9 cellular contexts compared by ENCODE assay signal in genomic region chr16:80996688-80997138, GRCh38. TPM values are rescaled to one million over a fixed set of nuclear protein-coding genes. Genes with fewer than 3 reads are reported as not detected.
DNase-seq lines count a peak whose midpoint lies in the region; ATAC-seq and TF ChIP-seq lines count a peak whose summit lies in the region.
"Had no signal": no experiment of that assay in that cellular context is flagged by ENCODE, and none has a peak within 500 bp of the region (broad histone marks: within the 10 kb centered on the region; RNA-seq: fewer than 3 reads in every experiment).

No MANE protein-coding gene starts in this region.

- no peaks in the 10 kb centered on the region for H3K27me3 Mint-ChIP-seq in activated CD4-positive, alpha-beta T cell treated with anti-CD3 and anti-CD28 coated beads, Interleukin-2, amount 10 ng/mL, durations not matched to agents 24 days and 14 days
- no peaks in the 10 kb centered on the region for H3K27me3 Mint-ChIP-seq in stimulated activated memory B cell treated with anti-CD40 and anti-IgM and Interleukin-4, amounts not matched to agents 10 μg/mL and 1 μg/mL and 100 μg/mL, for 72 hours

- H3K36me3 Mint-ChIP-seq in activated CD4-positive, alpha-beta T cell treated with anti-CD3 and anti-CD28 coated beads, Interleukin-2, amount 10 ng/mL, durations not matched to agents 24 days and 14 days (ENCODE audit: low read depth) = peaks cover 50% of the 10 kb centered on the region
- peaks cover 40% of the 10 kb centered on the region for H3K36me3 Mint-ChIP-seq in stimulated activated memory B cell treated with anti-CD40 and anti-IgM and Interleukin-4, amounts not matched to agents 10 μg/mL and 1 μg/mL and 100 μg/mL, for 72 hours

- H3K27me3 ChIP-seq in endocrine pancreas (ENCODE audit: control insufficient read depth, insufficient read depth, low read length) (no peaks in the 10 kb centered on the region), BE2C (no peaks in the 10 kb centered on the region)

- H3K9me3 ChIP-seq in endocrine pancreas (ENCODE audit: control insufficient read depth, low read length) (no peaks in the 10 kb centered on the region), BE2C (no peaks in the 10 kb centered on the region)

- H3K9ac ChIP-seq in endocrine pancreas (ENCODE audit: control insufficient read depth, insufficient read depth, low read length) = no peak overlapping the region

- H3K36me3 ChIP-seq in endocrine pancreas (ENCODE audit: control insufficient read depth, insufficient read depth, low read length) (no peaks in the 10 kb centered on the region), BE2C (no peaks in the 10 kb centered on the region; the same call in 1 of the 2 replicates)

- peaks cover 46% of the 10 kb centered on the region for H3K4me1 Mint-ChIP-seq in activated CD4-positive, alpha-beta T cell treated with anti-CD3 and anti-CD28 coated beads, Interleukin-2, amount 10 ng/mL, durations not matched to agents 24 days and 14 days
- H3K4me1 Mint-ChIP-seq in stimulated activated memory B cell treated with anti-CD40 and anti-IgM and Interleukin-4, amounts not matched to agents 10 μg/mL and 1 μg/mL and 100 μg/mL, for 72 hours = peaks cover 61% of the 10 kb centered on the region

- DNase-seq in activated CD4-positive, alpha-beta T cell treated with anti-CD3 and anti-CD28 coated beads, Interleukin-2, amount 10 ng/mL, durations not matched to agents 24 days and 14 days = no peak
- DNase-seq in activated CD4-positive, alpha-beta T cell treated with anti-CD3 and anti-CD28 coated beads for 4 hours = no peak
- DNase-seq in amniotic stem cell (lab: John Stamatoyannopoulos, UW) (no peak), NCI-H345 treated with DMSO at 0.1 percent for 48 hours (lab: John Stamatoyannopoulos, UW; ENCODE audit: unreplicated experiment) (no peak), BE2C (no peak)
- DNase-seq: midbrain had no signal

- peak overlapping the region; percentile 88 for H3K4me3 Mint-ChIP-seq in activated CD4-positive, alpha-beta T cell treated with anti-CD3 and anti-CD28 coated beads, Interleukin-2, amount 10 ng/mL, durations not matched to agents 24 days and 14 days
- H3K4me3 Mint-ChIP-seq in stimulated activated memory B cell treated with anti-CD40 and anti-IgM and Interleukin-4, amounts not matched to agents 10 μg/mL and 1 μg/mL and 100 μg/mL, for 72 hours = peak overlapping the region; percentile 81

- peak overlapping the region; percentile 89 for H3K27ac Mint-ChIP-seq in activated CD4-positive, alpha-beta T cell treated with anti-CD3 and anti-CD28 coated beads, Interleukin-2, amount 10 ng/mL, durations not matched to agents 24 days and 14 days
- peak overlapping the region; percentile 92 for H3K27ac Mint-ChIP-seq in stimulated activated memory B cell treated with anti-CD40 and anti-IgM and Interleukin-4, amounts not matched to agents 10 μg/mL and 1 μg/mL and 100 μg/mL, for 72 hours

- H3K4me1 ChIP-seq in endocrine pancreas (ENCODE audit: control insufficient read depth, insufficient read depth, low read length) (peaks cover 6% of the 10 kb centered on the region), BE2C (no peaks in the 10 kb centered on the region)

- peaks cover 9% of the 10 kb centered on the region for H3K9me3 Mint-ChIP-seq in activated CD4-positive, alpha-beta T cell treated with anti-CD3 and anti-CD28 coated beads, Interleukin-2, amount 10 ng/mL, durations not matched to agents 24 days and 14 days
- no peaks in the 10 kb centered on the region for H3K9me3 Mint-ChIP-seq in stimulated activated memory B cell treated with anti-CD40 and anti-IgM and Interleukin-4, amounts not matched to agents 10 μg/mL and 1 μg/mL and 100 μg/mL, for 72 hours

- ATAC-seq in HG03571 (IDR thresholded peaks at IDR 0.05; ENCODE audit: unreplicated experiment) = peak; percentile 14
- ATAC-seq in stimulated activated memory B cell treated with anti-CD40 and anti-IgM and Interleukin-4, amounts not matched to agents 10 μg/mL and 1 μg/mL and 100 μg/mL, for 72 hours = no peak

- intact Hi-C loops in activated CD4-positive, alpha-beta T cell treated with anti-CD3 and anti-CD28 coated beads, Interleukin-2, amount 10 ng/mL, durations not matched to agents 24 days and 14 days (cut with micrococcal nuclease) = loop anchor here (5.0 to 10.0 kb wide), 2 partner anchors 52 to 339 kb away; no protein-coding TSS in a partner anchor

- H3K4me3 ChIP-seq in endocrine pancreas (ENCODE audit: control insufficient read depth, insufficient read depth, low read length) = peak overlapping the region; percentile 97
- H3K4me3 ChIP-seq in BE2C (ENCODE audit: low read depth, low read length) = no peak overlapping the region

- TF ChIP-seq CTCF in BE2C (IDR thresholded peaks at IDR 0.05; ENCODE audit: low read depth, low read length) = no peak

RNA-seq across cellular contexts. Expression of gene CMC2, which starts 10.0 kb away (rescaled TPM):
- total RNA-seq in activated CD4-positive, alpha-beta T cell treated with anti-CD3 and anti-CD28 coated beads, Interleukin-2, amount 10 ng/mL, durations not matched to agents 24 days and 14 days = 130 and 137 TPM in 2 replicates
- 65.0 TPM for polyA plus RNA-seq in BE2C (2012; ENCODE audit: insufficient read depth, insufficient read length, low read depth)

RNA-seq across cellular contexts. Expression of gene CENPN, which starts 10.3 kb away (rescaled TPM):
- 61.8 and 63.3 TPM in 2 replicates for total RNA-seq in activated CD4-positive, alpha-beta T cell treated with anti-CD3 and anti-CD28 coated beads, Interleukin-2, amount 10 ng/mL, durations not matched to agents 24 days and 14 days
- 11.8 TPM for polyA plus RNA-seq in BE2C (2012; ENCODE audit: insufficient read depth, insufficient read length, low read depth)

RNA-seq across cellular contexts. Expression of gene ATMIN, which starts 38.9 kb away (rescaled TPM):
- total RNA-seq in activated CD4-positive, alpha-beta T cell treated with anti-CD3 and anti-CD28 coated beads, Interleukin-2, amount 10 ng/mL, durations not matched to agents 24 days and 14 days = 31.1 and 33.5 TPM in 2 replicates
- polyA plus RNA-seq in BE2C (2012; ENCODE audit: insufficient read depth, insufficient read length, low read depth) = 27.6 TPM
